Comparison of ENCODE assay signal across 12 cellular contexts in the genomic region with DNA sequence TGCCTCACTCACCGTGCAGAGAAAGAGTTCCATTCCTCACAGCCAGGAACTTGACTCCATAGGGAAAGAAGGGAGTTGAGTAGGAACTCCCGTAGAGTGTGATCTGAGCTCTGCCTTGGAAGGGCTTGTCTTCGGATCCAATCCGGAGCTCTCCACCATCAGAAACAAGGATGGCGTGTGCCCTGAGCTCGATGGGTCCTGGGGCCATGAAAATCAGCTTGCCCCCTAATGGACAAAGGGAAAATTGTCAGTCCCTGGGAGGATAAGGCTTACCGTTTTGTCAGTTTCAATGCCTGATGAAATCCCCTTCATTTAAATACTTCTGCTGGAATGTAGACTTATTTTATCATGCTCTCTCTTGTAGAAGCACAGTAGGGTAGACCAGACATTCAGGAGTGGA.
A peak's percentile ranks its signal among the peaks of the same experiment; 100 is the strongest.
DNase-seq lines count a peak whose midpoint lies in the region; ATAC-seq and TF ChIP-seq lines count a peak whose summit lies in the region.
"Had no signal": no experiment of that assay in that cellular context is flagged by ENCODE, and none has a peak within 500 bp of the region (broad histone marks: within the 10 kb centered on the region; RNA-seq: fewer than 3 reads in every experiment).

No MANE protein-coding gene starts in this region.

- peak; percentile 58 for TF ChIP-seq CTCF in 22Rv1 (IDR thresholded peaks at IDR 0.05)
- TF ChIP-seq CTCF in brain microvascular endothelial cell (IDR thresholded peaks at IDR 0.05; ENCODE audit: low read depth, low read length, missing control alignments) = peak; percentile 22
- no peak for TF ChIP-seq CTCF in lower leg skin (IDR thresholded peaks at IDR 0.05)
- TF ChIP-seq CTCF in omental fat pad (IDR thresholded peaks at IDR 0.05) = no peak

- DNase-seq in Kasumi-1 (lab: John Stamatoyannopoulos, UW) (peak; percentile 19 to 41), brain microvascular endothelial cell (no peak), lower leg skin (ENCODE audit: low spot score in 2 of 2) (no peak), omental fat pad (ENCODE audit: low spot score) (no peak), head of caudate nucleus (no peak)
- DNase-seq: stimulated activated CD4-positive, alpha-beta T cell treated with anti-CD3 and anti-CD28 coated beads, Interleukin-4, amount 100 ng/mL, for 24 hours had no signal

- H3K36me3 ChIP-seq in brain microvascular endothelial cell (replicated peaks) = no peaks in the 10 kb centered on the region
- H3K36me3 ChIP-seq: BLaER1 treated with 17β-estradiol and CSF1 and Interleukin-3, amounts not matched to agents 10 nM and 100 nM; cardiac muscle cell; left lung had no signal

- in situ Hi-C loops in brain microvascular endothelial cell (cut with HindIII; ENCODE audit: low pct_ligation_motif_present, low sequenced_read_pairs) = no loop called here

- H3K27ac ChIP-seq in 22Rv1 (no peak overlapping the region), brain microvascular endothelial cell (no peak overlapping the region)
- H3K27ac ChIP-seq: BLaER1 treated with 17β-estradiol and CSF1 and Interleukin-3, amounts not matched to agents 10 nM and 100 nM; cardiac muscle cell; left lung had no signal

- H3K27me3 ChIP-seq in brain microvascular endothelial cell (replicated peaks) = no peaks in the 10 kb centered on the region
- H3K27me3 ChIP-seq: BLaER1 treated with 17β-estradiol and CSF1 and Interleukin-3, amounts not matched to agents 10 nM and 100 nM; cardiac muscle cell; left lung had no signal

- no peak for TF ChIP-seq POLR2A in lower leg skin (IDR thresholded peaks at IDR 0.05)

- intact Hi-C loops in lower leg skin (cut with DNase I; ENCODE audit: low total_unique reads) (no loop called here), head of caudate nucleus (cut with DNase I) (no loop called here)

- WGBS in lower leg skin, 2 donors = 74 to 87% methylated on average over 7 of the region's 7 CpGs

- ATAC-seq in GM18511 (IDR thresholded peaks at IDR 0.05; ENCODE audit: unreplicated experiment) (peak; percentile 53), omental fat pad (ENCODE audit: low FRiP score) (no peak), HG03521 (IDR thresholded peaks at IDR 0.05; ENCODE audit: unreplicated experiment) (no peak)
- ATAC-seq: left lung had no signal

- H3K4me3 ChIP-seq in brain microvascular endothelial cell (ENCODE audit: low read depth, low read length) (no peak overlapping the region), lower leg skin (ENCODE audit: low read depth, poor library complexity, severe bottlenecking) (no peak overlapping the region)
- H3K4me3 ChIP-seq: BLaER1 treated with 17β-estradiol and CSF1 and Interleukin-3, amounts not matched to agents 10 nM and 100 nM; cardiac muscle cell; left lung had no signal

Comparison
In these comparisons a context has a peak if more than half of its experiments do, and no peak if none do; other contexts are left out.
1. CTCF ChIP-seq: peak in 22Rv1 (single experiment) and brain microvascular endothelial cell (single experiment); none in lower leg skin (0 of 3) and omental fat pad (0 of 3).
2. DNase-seq: peak in Kasumi-1 (2 of 2); none in brain microvascular endothelial cell (single experiment), lower leg skin (0 of 2), omental fat pad (single experiment) and head of caudate nucleus (0 of 42).